Comparison of ENCODE assay signal across 16 cellular contexts in the genomic region with DNA sequence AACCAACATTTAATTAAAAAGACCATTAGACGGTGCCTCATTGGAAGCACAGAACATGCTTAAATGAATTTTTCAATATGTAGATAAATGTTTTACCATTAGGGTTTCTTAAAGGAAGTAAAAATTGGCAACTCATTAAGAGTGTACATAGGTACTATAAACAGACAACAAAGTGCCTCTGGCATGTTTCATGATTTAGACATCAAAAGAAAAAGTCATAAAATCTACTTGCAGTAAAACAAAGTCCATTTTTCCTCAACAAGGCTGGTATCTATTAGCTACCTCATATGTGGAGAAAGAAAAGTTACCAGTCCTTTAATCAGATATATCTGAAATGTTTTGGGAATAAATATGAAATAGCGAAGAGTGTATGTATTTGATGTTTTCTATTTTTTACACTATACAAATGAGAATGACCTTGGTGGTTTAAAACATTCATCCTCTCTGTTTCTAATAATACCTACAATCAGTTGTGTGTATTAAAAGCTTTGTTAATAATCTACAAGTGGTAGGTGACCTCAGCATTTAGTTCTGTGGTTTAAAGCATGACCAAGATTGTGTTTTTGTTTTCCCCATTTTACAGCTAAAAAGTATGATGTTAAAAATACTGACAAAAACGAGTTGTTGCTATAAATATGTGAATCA.
DNase-seq lines count a peak whose midpoint lies in the region; ATAC-seq and TF ChIP-seq lines count a peak whose summit lies in the region.
"Had no signal": no experiment of that assay in that cellular context is flagged by ENCODE, and none has a peak within 500 bp of the region (broad histone marks: within the 10 kb centered on the region; RNA-seq: fewer than 3 reads in every experiment).

No MANE protein-coding gene starts in this region.

- no peaks in the 10 kb centered on the region for H3K9me3 ChIP-seq in right atrium auricular region
- no peaks in the 10 kb centered on the region for H3K9me3 ChIP-seq in WERI-Rb-1 (ENCODE audit: severe bottlenecking)
- H3K9me3 ChIP-seq: A549, colonic mucosa, esophagus muscularis mucosa, suprapubic skin had no signal

- peaks cover 0 to 12% of the 10 kb centered on the region in 2 donors for H3K4me1 ChIP-seq in right atrium auricular region
- H3K4me1 ChIP-seq: A549, colonic mucosa had no signal

- H3K27me3 ChIP-seq in right atrium auricular region (no peaks in the 10 kb centered on the region), WERI-Rb-1 (ENCODE audit: insufficient read depth, low read depth, severe bottlenecking) (no peaks in the 10 kb centered on the region)
- H3K27me3 ChIP-seq: colonic mucosa, esophagus muscularis mucosa, suprapubic skin had no signal

- no peak for TF ChIP-seq CTCF in right atrium auricular region (IDR thresholded peaks at IDR 0.05)
- no peak for TF ChIP-seq CTCF in WERI-Rb-1 (IDR thresholded peaks at IDR 0.05; ENCODE audit: low read depth, low read length)

- DNase-seq in left ventricle myocardium superior (no peak), right atrium auricular region (ENCODE audit: low spot score) (no peak), SW480 (ENCODE audit: low spot score) (peak; percentile 50), NCI-H128 (lab: John Stamatoyannopoulos, UW; ENCODE audit: unreplicated experiment) (no peak), KG1 (lab: John Stamatoyannopoulos, UW) (no peak), WERI-Rb-1 (no peak), NCI-H1105 (lab: John Stamatoyannopoulos, UW) (no peak)
- DNase-seq: activated CD4-positive, alpha-beta T cell treated with anti-CD3 and anti-CD28 coated beads, Interleukin-2, amount 10 ng/mL, durations not matched to agents 7 days and 5 days; colonic mucosa; Karpas-422; NCI-H2081; stimulated activated CD4-positive, alpha-beta T cell treated with anti-CD3 and anti-CD28 coated beads, Interleukin-12 subunit alpha, Interleukin-12 subunit beta, amount 100 ng/mL, for 4 hours had no signal

- intact Hi-C loops in left ventricle myocardium superior (cut with micrococcal nuclease): no loop called here

- H3K4me3 ChIP-seq in right atrium auricular region: no peak overlapping the region
- no peak overlapping the region for H3K4me3 ChIP-seq in WERI-Rb-1 (ENCODE audit: low read depth, low read length)
- H3K4me3 ChIP-seq: A549, colonic mucosa, esophagus muscularis mucosa, suprapubic skin had no signal

- ATAC-seq in left ventricle myocardium superior (peak; percentile 56), HG03097 (IDR thresholded peaks at IDR 0.05; ENCODE audit: low FRiP score, unreplicated experiment) (peak; percentile 81)
- ATAC-seq: A549 had no signal

- H3K36me3 ChIP-seq in right atrium auricular region: no peaks in the 10 kb centered on the region
- H3K36me3 ChIP-seq in WERI-Rb-1: no peaks in the 10 kb centered on the region
- H3K36me3 ChIP-seq: colonic mucosa, esophagus muscularis mucosa, suprapubic skin had no signal

- H3K27ac ChIP-seq in right atrium auricular region (no peak overlapping the region), WERI-Rb-1 (no peak overlapping the region)
- H3K27ac ChIP-seq: A549, colonic mucosa, esophagus muscularis mucosa, suprapubic skin had no signal
